ENCODE assay signal across 33 cellular contexts in the genomic region with DNA sequence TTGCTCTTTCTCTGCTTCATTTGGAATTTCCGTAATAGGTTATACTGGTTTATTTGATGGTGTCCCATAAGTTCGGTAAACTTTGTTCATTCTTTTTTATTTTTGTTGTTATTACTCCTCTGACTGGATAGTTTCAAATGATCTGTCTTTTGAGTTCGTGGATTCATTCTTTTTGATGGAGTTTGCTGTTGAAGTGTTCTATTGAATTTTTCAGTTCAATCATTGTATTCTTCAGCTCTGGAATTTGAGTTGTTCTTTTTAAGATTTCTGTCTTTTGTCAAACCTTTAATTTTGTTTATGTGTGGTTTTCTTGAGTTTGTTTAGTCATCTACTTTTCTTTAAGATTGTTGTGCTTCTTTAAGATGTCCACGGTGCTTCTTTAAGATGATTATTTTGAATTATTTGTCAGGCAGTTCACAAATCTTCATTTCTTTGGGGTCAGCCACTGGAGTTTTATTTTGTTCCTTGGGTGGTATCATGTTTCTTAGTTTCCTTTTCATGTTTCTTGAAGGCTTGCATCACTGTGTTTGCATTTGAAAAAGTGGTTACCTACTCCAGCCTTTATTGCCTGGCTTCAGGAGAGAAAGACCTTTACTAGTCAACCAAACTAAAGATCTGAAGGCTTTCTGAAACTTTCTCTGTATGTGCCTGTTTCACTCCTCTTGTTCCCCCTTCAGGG.
"Had no signal": no experiment of that assay in that cellular context is flagged by ENCODE, and none has a peak within 500 bp of the region (broad histone marks: within the 10 kb centered on the region; RNA-seq: fewer than 3 reads in every experiment).

No MANE protein-coding gene starts in this region.

- DNase-seq: activated CD4-positive, alpha-beta memory T cell treated with anti-CD3 and anti-CD28 coated beads for 36 hours; activated CD4-positive, alpha-beta T cell treated with anti-CD3 and anti-CD28 coated beads, Interleukin-2, amount 10 ng/mL, durations not matched to agents 7 days and 5 days; activated CD4-positive, CD25-positive, alpha-beta regulatory T cell; activated CD8-positive, alpha-beta memory T cell treated with anti-CD3 and anti-CD28 coated beads for 24 hours; activated gamma-delta T cell; activated naive CD4-positive, alpha-beta T cell treated with anti-CD3 and anti-CD28 coated beads for 36 hours; activated T-cell treated with anti-CD3 and anti-CD28 coated beads, Interleukin-2, amount 50 U/mL, for 48 hours; amygdala; brain microvascular endothelial cell; cerebellar nuclear complex; MG63; MV-4-11; NCI-H1092 treated with DMSO at 0.1 percent for 48 hours; NCI-H1417 treated with DMSO at 0.1 percent for 48 hours; NCI-H1694; NCI-H2029; NCI-H2107; NCI-H2171 treated with DMSO at 0.1 percent for 48 hours; NCI-H226; NCI-H526 treated with DMSO at 0.1 percent for 48 hours; NCI-H82; OCI-M1; RPMI8226; T-cell; T-helper 2 cell; T1000 had no signal

- FAIRE-seq: astrocyte, TTC549 had no signal

- H3K27ac ChIP-seq: brain microvascular endothelial cell, SK-N-MC had no signal

- H3K4me1 Mint-ChIP-seq: activated CD4-positive, alpha-beta T cell treated with anti-CD3 and anti-CD28 coated beads, Interleukin-2, amount 10 ng/mL, durations not matched to agents 7 days and 5 days; activated T-helper 17 cell treated with anti-CD3 and anti-CD28 coated beads, Interleukin-2, amount 50 U/mL, for 72 hours; T-cell had no signal

- H3K27me3 ChIP-seq: brain microvascular endothelial cell, MG63 had no signal

- H3K36me3 Mint-ChIP-seq: activated CD4-positive, alpha-beta memory T cell treated with anti-CD3 and anti-CD28 coated beads for 36 hours; activated naive CD8-positive, alpha-beta T cell; T-cell had no signal

- H3K36me3 ChIP-seq: brain microvascular endothelial cell, MG63 had no signal

- H3K4me3 ChIP-seq: MG63, SK-N-MC had no signal

- H3K27ac Mint-ChIP-seq: activated CD4-positive, alpha-beta memory T cell treated with anti-CD3 and anti-CD28 coated beads for 36 hours; activated CD4-positive, alpha-beta T cell treated with anti-CD3 and anti-CD28 coated beads, Interleukin-2, amount 10 ng/mL, durations not matched to agents 7 days and 5 days; activated naive CD4-positive, alpha-beta T cell treated with anti-CD3 and anti-CD28 coated beads for 36 hours; activated naive CD8-positive, alpha-beta T cell; activated T-helper 17 cell treated with anti-CD3 and anti-CD28 coated beads, Interleukin-2, amount 50 U/mL, for 72 hours; T-cell had no signal

- ATAC-seq: activated T-helper 17 cell treated with anti-CD3 and anti-CD28 coated beads, Interleukin-2, amount 50 U/mL, for 72 hours; Panc1; Right ventricle myocardium inferior; T-cell had no signal

- H3K4me3 Mint-ChIP-seq: activated CD4-positive, alpha-beta memory T cell treated with anti-CD3 and anti-CD28 coated beads for 36 hours; activated CD4-positive, alpha-beta T cell treated with anti-CD3 and anti-CD28 coated beads, Interleukin-2, amount 10 ng/mL, durations not matched to agents 7 days and 5 days; activated naive CD4-positive, alpha-beta T cell treated with anti-CD3 and anti-CD28 coated beads for 36 hours; activated naive CD8-positive, alpha-beta T cell; activated T-helper 17 cell treated with anti-CD3 and anti-CD28 coated beads, Interleukin-2, amount 50 U/mL, for 72 hours; T-cell had no signal
